8 cellular contexts compared by ENCODE assay signal in genomic region chr1:200738348-200738732, GRCh38. TPM values are rescaled to one million over a fixed set of nuclear protein-coding genes. Genes with fewer than 3 reads are reported as not detected.
DNase-seq lines count a peak whose midpoint lies in the region; ATAC-seq and TF ChIP-seq lines count a peak whose summit lies in the region.

No MANE protein-coding gene starts in this region.

- H3K4me1 Mint-ChIP-seq in stimulated activated naive CD8-positive, alpha-beta T cell treated with anti-CD3 and anti-CD28 coated beads, Interleukin-15, Interleukin-2, amounts not matched to agents 100 ng/mL and 50 ng/mL, for 24 hours (ENCODE audit: low read depth): peaks cover 60% of the 10 kb centered on the region
- peaks cover 17% of the 10 kb centered on the region for H3K4me1 Mint-ChIP-seq in memory B cell

- no peaks in the 10 kb centered on the region for H3K27me3 ChIP-seq in aorta (ENCODE audit: control insufficient read depth in 1 of 2, insufficient read depth in 2 of 2, low read length in 1 of 2)

- H3K4me3 ChIP-seq in astrocyte of the cerebellum (ENCODE audit: low read depth, low read length) (peak overlapping the region; percentile 23), aorta (ENCODE audit: low read length in 2 of 2) (peak overlapping the region; percentile 46 to 74)

- H3K36me3 ChIP-seq in aorta (ENCODE audit: control insufficient read depth in 1 of 2, insufficient read depth in 2 of 2, low read length in 1 of 2): no peaks in the 10 kb centered on the region

- H3K4me1 ChIP-seq in aorta (ENCODE audit: control insufficient read depth in 1 of 2, insufficient read depth in 2 of 2, low read length in 2 of 2): no peaks in the 10 kb centered on the region

- 1 to 3% methylated on average over 8 of the region's 8 CpGs for WGBS in aorta, 2 donors

- in situ Hi-C loops in astrocyte of the cerebellum (cut with HindIII; ENCODE audit: low sequenced_read_pairs): no loop called here

- DNase-seq in stimulated activated naive CD8-positive, alpha-beta T cell treated with anti-CD3 and anti-CD28 coated beads, Interleukin-15, Interleukin-2, amounts not matched to agents 100 U/mL and 50 U/mL, for 24 hours: no peak
- DNase-seq in astrocyte of the cerebellum (ENCODE audit: low read depth): no peak
- DNase-seq in memory B cell (ENCODE audit: low spot score in 2 of 2): peak; percentile 11 to 24
- no peak for DNase-seq in aorta
- DNase-seq in GDM1 (lab: John Stamatoyannopoulos, UW): no peak

- H3K36me3 Mint-ChIP-seq in stimulated activated naive CD8-positive, alpha-beta T cell treated with anti-CD3 and anti-CD28 coated beads, Interleukin-15, Interleukin-2, amounts not matched to agents 100 ng/mL and 50 ng/mL, for 24 hours (ENCODE audit: low read depth): no peaks in the 10 kb centered on the region
- H3K36me3 Mint-ChIP-seq in memory B cell: peaks cover 2% of the 10 kb centered on the region

- no peak for ATAC-seq in stimulated activated naive CD8-positive, alpha-beta T cell treated with anti-CD3 and anti-CD28 coated beads, Interleukin-15, Interleukin-2, amounts not matched to agents 100 U/mL and 50 U/mL, for 24 hours
- ATAC-seq in memory B cell (ENCODE audit: low read depth) (peak; percentile 12), aorta (ENCODE audit: low FRiP score) (no peak), GM18868 (IDR thresholded peaks at IDR 0.05; ENCODE audit: unreplicated experiment) (no peak), GM19455 (IDR thresholded peaks at IDR 0.05; ENCODE audit: unreplicated experiment) (no peak)

- H3K9me3 ChIP-seq in aorta (ENCODE audit: control insufficient read depth, low read length): no peaks in the 10 kb centered on the region

- intact Hi-C loops in aorta (cut with DNase I): loop anchor here (2.0 to 5.0 kb wide), 3 partner anchors 68 to 116 kb away; partner anchors contain the start of genes DDX59 (in 1 of the 2) and KIF14 (in 1 of the 2)

- H3K27ac ChIP-seq in aorta (ENCODE audit: low read depth in 1 of 2, low read length in 2 of 2): peak overlapping the region; percentile 19 to 73

- peak overlapping the region; percentile 93 for H3K4me3 Mint-ChIP-seq in stimulated activated naive CD8-positive, alpha-beta T cell treated with anti-CD3 and anti-CD28 coated beads, Interleukin-15, Interleukin-2, amounts not matched to agents 100 ng/mL and 50 ng/mL, for 24 hours
- H3K4me3 Mint-ChIP-seq in memory B cell: peak overlapping the region; percentile 98

- no peak for TF ChIP-seq CTCF in astrocyte of the cerebellum (IDR thresholded peaks at IDR 0.05; ENCODE audit: low read depth, low read length, missing control alignments)

- peak overlapping the region; percentile 50 for H3K27ac Mint-ChIP-seq in stimulated activated naive CD8-positive, alpha-beta T cell treated with anti-CD3 and anti-CD28 coated beads, Interleukin-15, Interleukin-2, amounts not matched to agents 100 ng/mL and 50 ng/mL, for 24 hours
- H3K27ac Mint-ChIP-seq in memory B cell: peak overlapping the region; percentile 86

- H3K9me3 Mint-ChIP-seq in stimulated activated naive CD8-positive, alpha-beta T cell treated with anti-CD3 and anti-CD28 coated beads, Interleukin-15, Interleukin-2, amounts not matched to agents 100 ng/mL and 50 ng/mL, for 24 hours: no peaks in the 10 kb centered on the region
- no peaks in the 10 kb centered on the region for H3K9me3 Mint-ChIP-seq in memory B cell

- peaks cover 12% of the 10 kb centered on the region for H3K27me3 Mint-ChIP-seq in stimulated activated naive CD8-positive, alpha-beta T cell treated with anti-CD3 and anti-CD28 coated beads, Interleukin-15, Interleukin-2, amounts not matched to agents 100 ng/mL and 50 ng/mL, for 24 hours
- peaks cover 2% of the 10 kb centered on the region for H3K27me3 Mint-ChIP-seq in memory B cell

RNA-seq across cellular contexts. Expression of gene CAMSAP2, which starts 0.4 kb away (rescaled TPM):
- 10 to 100 TPM; 46.9 to 51.9 TPM for total RNA-seq in aorta
- 10 to 100 TPM; 10.1 to 16.8 TPM for polyA plus RNA-seq in aorta

Comparison
In these comparisons a context has a peak if more than half of its experiments do, and no peak if none do; other contexts are left out.
1. DNase-seq: peak in memory B cell (2 of 2); none in stimulated activated naive CD8-positive, alpha-beta T cell treated with anti-CD3 and anti-CD28 coated beads, Interleukin-15, Interleukin-2, amounts not matched to agents 100 U/mL and 50 U/mL, for 24 hours (single experiment), astrocyte of the cerebellum (single experiment), aorta (0 of 2) and GDM1 (single experiment).